In the genomic region with DNA sequence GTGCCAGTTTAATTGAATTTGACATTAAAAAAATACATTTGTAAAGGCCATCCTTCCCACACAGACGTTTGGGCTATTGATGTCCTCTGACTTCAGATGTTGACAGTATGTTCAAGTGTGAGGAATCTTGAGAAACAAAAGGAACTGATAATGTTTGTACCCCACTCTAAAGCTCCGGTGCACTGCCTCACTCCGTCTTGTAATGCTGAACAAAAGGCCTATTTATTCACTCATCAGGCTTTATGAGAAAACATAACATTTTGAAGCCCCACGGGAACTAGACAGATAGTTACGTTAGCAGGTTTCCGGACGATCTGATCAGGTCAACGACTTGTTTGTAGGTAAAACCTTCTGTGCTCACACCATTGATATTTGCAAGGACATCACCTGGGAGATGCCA, we compare ENCODE assay signal across 25 cellular contexts. TPM values are rescaled to one million over a fixed set of nuclear protein-coding genes. Genes with fewer than 3 reads are reported as not detected.
DNase-seq lines count a peak whose midpoint lies in the region; ATAC-seq, FAIRE-seq and TF ChIP-seq lines count a peak whose summit lies in the region.
"Had no signal": no experiment of that assay in that cellular context is flagged by ENCODE, and none has a peak within 500 bp of the region (broad histone marks: within the 10 kb centered on the region; RNA-seq: fewer than 3 reads in every experiment).

No MANE protein-coding gene starts in this region.

- TF ChIP-seq CTCF in PC-9 (conservative IDR thresholded peaks at IDR 0.05): no peak
- TF ChIP-seq CTCF in GM12878 (IDR thresholded peaks at IDR 0.05 in 2 of 3, conservative IDR thresholded peaks at IDR 0.05 in 1 of 3; ENCODE audit: control insufficient read depth in 2 of 3, extremely low read depth in 1 of 3, insufficient read depth in 1 of 3, low read depth in 3 of 3, low read length in 3 of 3): no peak

- H3K27ac ChIP-seq in PC-9: no peak overlapping the region
- no peak overlapping the region for H3K27ac ChIP-seq in GM12878 (ENCODE audit: control insufficient read depth, insufficient read depth)
- H3K27ac ChIP-seq: brain microvascular endothelial cell, epithelial cell of prostate, thoracic aorta had no signal

- no peaks in the 10 kb centered on the region for H3K9me2 ChIP-seq in PC-9 (ENCODE audit: insufficient read depth)

- no peak for FAIRE-seq in GM12878 (lab: Jason Lieb, UNC)
- FAIRE-seq: D721Med, frontal cortex had no signal

- TF ChIP-seq EP300 in GM12878 (IDR thresholded peaks at IDR 0.05; ENCODE audit: borderline replicate concordance in 1 of 2, control insufficient read depth in 1 of 2, low read depth in 2 of 2, low read length in 2 of 2): no peak

- intact Hi-C loops in PC-9 (cut with micrococcal nuclease; ENCODE audit: unreplicated experiment): no loop called here
- intact Hi-C loops in GM12878 (cut with micrococcal nuclease; ENCODE audit: unreplicated experiment): no loop called here
- intact Hi-C loops in posterior cingulate gyrus (cut with DNase I): no loop called here

- H3K27me3 Mint-ChIP-seq in activated naive CD4-positive, alpha-beta T cell treated with anti-CD3 and anti-CD28 coated beads, Interleukin-2, amount 10 ng/mL, durations not matched to agents 7 days and 5 days: no peaks in the 10 kb centered on the region
- no peaks in the 10 kb centered on the region for H3K27me3 Mint-ChIP-seq in stimulated activated naive B cell treated with anti-CD40 and anti-IgM and Interleukin-4, amounts not matched to agents 10 μg/mL and 1 μg/mL and 100 μg/mL, for 72 hours

- in situ Hi-C loops in GM12878 (cut with MboI): no loop called here

- H3K4me3 ChIP-seq in PC-9 (no peak overlapping the region), GM12878 (no peak overlapping the region)
- H3K4me3 ChIP-seq: smooth muscle cell, thoracic aorta had no signal

- H2AFZ ChIP-seq in PC-9 (peak overlapping the region; percentile 58; the same call in 1 of the 2 replicates), GM12878 (ENCODE audit: control insufficient read depth, low read depth, low read length) (no peak overlapping the region)

- H3K27me3 ChIP-seq in PC-9 (ENCODE audit: insufficient read depth, low read depth) (no peaks in the 10 kb centered on the region), GM12878 (replicated peaks in 1 of 2; ENCODE audit: control insufficient read depth in 2 of 2, insufficient read depth in 2 of 2, low read length in 1 of 2) (no peaks in the 10 kb centered on the region)
- H3K27me3 ChIP-seq: brain microvascular endothelial cell had no signal

- no peaks in the 10 kb centered on the region for H3K4me1 ChIP-seq in PC-9 (replicated peaks; ENCODE audit: insufficient read depth)
- H3K4me1 ChIP-seq in GM12878 (ENCODE audit: control insufficient read depth, insufficient read depth, low read length): peaks cover 10% of the 10 kb centered on the region

- ATAC-seq in GM12878 (no peak), esophagus mucosa (no peak)
- ATAC-seq in stimulated activated naive B cell treated with anti-CD40 and anti-IgM and Interleukin-4, amounts not matched to agents 10 μg/mL and 1 μg/mL and 100 μg/mL, for 72 hours (replicated peaks): no peak
- ATAC-seq: Panc1, SK-N-SH treated with all-trans-retinoic acid at 6 μM for 48 hours had no signal

- SMC1A ChIA-PET in GM12878 (lab: Charles Lee; ENCODE audit: uncharacterized antibody, unreplicated experiment): interaction anchor here (2.3 to 12.6 kb wide), 4 partner anchors 8 to 103 kb away, joined by 10 to 218 read pairs (median 35); a partner anchor contains a TSS

- H3K36me3 ChIP-seq in PC-9 (ENCODE audit: low read depth) (no peaks in the 10 kb centered on the region), GM12878 (ENCODE audit: control insufficient read depth in 2 of 2, insufficient read depth in 2 of 2, low read length in 1 of 2) (peaks cover 20 to 64% of the 10 kb centered on the region in 2 experiments)
- H3K36me3 ChIP-seq: brain microvascular endothelial cell, thoracic aorta had no signal

- no peak for TF ChIP-seq POLR2A in GM12878 (IDR thresholded peaks at IDR 0.05; ENCODE audit: low read depth, low read length)

- DNase-seq in activated naive CD4-positive, alpha-beta T cell treated with anti-CD3 and anti-CD28 coated beads, Interleukin-2, amount 10 ng/mL, durations not matched to agents 7 days and 5 days: no peak
- no peak for DNase-seq in activated naive CD4-positive, alpha-beta T cell treated with anti-CD3 and anti-CD28 coated beads, Interleukin-2, amount 50 U/mL, for 16 hours
- DNase-seq in PC-9 (no peak), GM12878 (ENCODE audit: low read depth, low spot score) (no peak), NCI-H2029 treated with DMSO at 0.1 percent for 48 hours (lab: John Stamatoyannopoulos, UW) (no peak), posterior cingulate gyrus (no peak)
- DNase-seq in stimulated activated naive B cell treated with anti-CD40 and anti-IgM and Interleukin-4, amounts not matched to agents 10 μg/mL and 1 μg/mL and 100 μg/mL, for 72 hours: no peak
- DNase-seq: activated CD4-positive, alpha-beta T cell treated with anti-CD3 and anti-CD28 coated beads, Interleukin-2, amount 50 U/mL, for 48 hours; brain microvascular endothelial cell; Karpas-422; mesenchymal stem cell; NCI-H1105 treated with DMSO at 0.1 percent for 48 hours; NCI-H82; nephron progenitor cell; stimulated activated CD8-positive, alpha-beta memory T cell treated with anti-CD3 and anti-CD28 coated beads, Interleukin-4, amount 100 ng/mL, for 48 hours had no signal

- peaks cover 99% of the 10 kb centered on the region for H3K36me3 Mint-ChIP-seq in activated naive CD4-positive, alpha-beta T cell treated with anti-CD3 and anti-CD28 coated beads, Interleukin-2, amount 10 ng/mL, durations not matched to agents 7 days and 5 days
- H3K36me3 Mint-ChIP-seq in stimulated activated naive B cell treated with anti-CD40 and anti-IgM and Interleukin-4, amounts not matched to agents 10 μg/mL and 1 μg/mL and 100 μg/mL, for 72 hours: peaks cover 76 to 86% of the 10 kb centered on the region in 2 donors

- H3K27ac Mint-ChIP-seq in activated naive CD4-positive, alpha-beta T cell treated with anti-CD3 and anti-CD28 coated beads, Interleukin-2, amount 10 ng/mL, durations not matched to agents 7 days and 5 days: peak overlapping the region; percentile 72
- peak overlapping the region; percentile 59 for H3K27ac Mint-ChIP-seq in stimulated activated naive B cell treated with anti-CD40 and anti-IgM and Interleukin-4, amounts not matched to agents 10 μg/mL and 1 μg/mL and 100 μg/mL, for 72 hours
- H3K27ac Mint-ChIP-seq: nephron progenitor cell had no signal

- H3K79me2 ChIP-seq in PC-9 (ENCODE audit: low read depth) (no peaks in the 10 kb centered on the region), GM12878 (ENCODE audit: control insufficient read depth, insufficient read depth, low read length) (peaks cover 68% of the 10 kb centered on the region)

- no peaks in the 10 kb centered on the region for H3K9me3 ChIP-seq in PC-9 (ENCODE audit: insufficient read depth, low read depth)
- H3K9me3 ChIP-seq in GM12878 (replicated peaks; ENCODE audit: control insufficient read depth, insufficient read depth, low read length): peaks cover 18% of the 10 kb centered on the region
- H3K9me3 ChIP-seq: thoracic aorta had no signal

- no peak for TF ChIP-seq RAD21 in GM12878 (IDR thresholded peaks at IDR 0.05; ENCODE audit: insufficient read depth, low read depth, low read length)

- RAD21 ChIA-PET in GM12878 (lab: Charles Lee; ENCODE audit: unreplicated experiment): interaction anchor here (1.7 to 2.4 kb wide), 2 partner anchors 10 to 11 kb away, joined by 6 to 12 read pairs; no protein-coding TSS in a partner anchor

- no peaks in the 10 kb centered on the region for H3F3A ChIP-seq in PC-9 (ENCODE audit: insufficient read depth, low read depth)

- H3K9me3 Mint-ChIP-seq in activated naive CD4-positive, alpha-beta T cell treated with anti-CD3 and anti-CD28 coated beads, Interleukin-2, amount 10 ng/mL, durations not matched to agents 7 days and 5 days: peaks cover 5% of the 10 kb centered on the region
- H3K9me3 Mint-ChIP-seq in stimulated activated naive B cell treated with anti-CD40 and anti-IgM and Interleukin-4, amounts not matched to agents 10 μg/mL and 1 μg/mL and 100 μg/mL, for 72 hours: no peaks in the 10 kb centered on the region

- H3K4me2 ChIP-seq in PC-9: no peak overlapping the region
- H3K4me2 ChIP-seq in GM12878 (ENCODE audit: control insufficient read depth, insufficient read depth): no peak overlapping the region
- H3K4me2 ChIP-seq: smooth muscle cell had no signal

- WGBS in GM12878 (ENCODE audit: insufficient coverage, insufficient replicate concordance, low lambda C conversion rate, missing lambda C conversion rate): 94% methylated on average over 8 of the region's 8 CpGs

- no peak overlapping the region for H3K9ac ChIP-seq in GM12878 (ENCODE audit: control insufficient read depth, insufficient read depth, low read length)

- H3K4me3 Mint-ChIP-seq in activated naive CD4-positive, alpha-beta T cell treated with anti-CD3 and anti-CD28 coated beads, Interleukin-2, amount 10 ng/mL, durations not matched to agents 7 days and 5 days: peak overlapping the region; percentile 74
- no peak overlapping the region for H3K4me3 Mint-ChIP-seq in stimulated activated naive B cell treated with anti-CD40 and anti-IgM and Interleukin-4, amounts not matched to agents 10 μg/mL and 1 μg/mL and 100 μg/mL, for 72 hours
- H3K4me3 Mint-ChIP-seq: nephron progenitor cell had no signal

- POLR2A ChIA-PET in PC-9 (lab: Charles Lee; ENCODE audit: unreplicated experiment): no interaction called here
- POLR2A ChIA-PET in GM12878 (lab: Charles Lee): interaction anchor here (2.6 to 5.7 kb wide), 2 partner anchors 9 to 11 kb away, joined by 8 to 62 read pairs; no protein-coding TSS in a partner anchor

- CTCF ChIA-PET in activated naive CD4-positive, alpha-beta T cell treated with anti-CD3 and anti-CD28 coated beads, Interleukin-2, amount 10 ng/mL, durations not matched to agents 7 days and 5 days (lab: Charles Lee): interaction anchor here (0.5 to 2.1 kb wide), 4 partner anchors 10 to 154 kb away, joined by 3 to 8 read pairs (median 4); no protein-coding TSS in a partner anchor
- CTCF ChIA-PET in PC-9 (lab: Charles Lee) (no interaction called here), GM12878 (lab: Yijun Ruan, JAX) (interaction anchor here (1.9 to 14.2 kb wide), 2 partner anchors 10 to 98 kb away, joined by 5 to 208 read pairs; a partner anchor contains a TSS)

- BruUV-seq in PC-9 (replicated peaks; lab: Mats Ljungman, UMichigan) (no TSS peak), GM12878 (replicated peaks; lab: Mats Ljungman, UMichigan) (no TSS peak)

- peaks cover 94% of the 10 kb centered on the region for H3K4me1 Mint-ChIP-seq in activated naive CD4-positive, alpha-beta T cell treated with anti-CD3 and anti-CD28 coated beads, Interleukin-2, amount 10 ng/mL, durations not matched to agents 7 days and 5 days
- H3K4me1 Mint-ChIP-seq in stimulated activated naive B cell treated with anti-CD40 and anti-IgM and Interleukin-4, amounts not matched to agents 10 μg/mL and 1 μg/mL and 100 μg/mL, for 72 hours: peaks cover 38 to 77% of the 10 kb centered on the region in 2 donors

- H4K20me1 ChIP-seq in PC-9 (ENCODE audit: insufficient read depth) (no peaks in the 10 kb centered on the region), GM12878 (ENCODE audit: control insufficient read depth, insufficient read depth) (no peaks in the 10 kb centered on the region; the same call in 1 of the 2 replicates)

RNA-seq across cellular contexts. Expression of a gene that starts 13.6 kb away (rescaled TPM):
- total RNA-seq in PC-9 (2021) (not detected in 2 replicates), GM12878 (2014; rRNA removed) (73.6 and 74.4 TPM in 2 replicates), GM12878 (2014; rRNA removed; fragmentation: Illumina TruSeq; extraction: Trizol) (94.2 and 97.1 TPM in 2 replicates), GM12878 (2021) (63.7 and 64.9 TPM in 2 replicates), esophagus mucosa (1.3 TPM)
- 245 and 264 TPM in 2 replicates for total RNA-seq in GM12878 (2013; cell fraction: nucleolus; rRNA removed)
- 86.9 TPM for polyA plus RNA-seq in GM12878 (2011; ENCODE audit: low read depth)
- polyA plus RNA-seq in GM12878 (2011; rRNA removed) (178 and 213 TPM in 2 replicates), GM12878 (2014; fragmentation: Illumina TruSeq; extraction: Trizol) (71.4 and 99.2 TPM in 2 replicates), GM12878 (2014; fragmentation: Nextera tagmentation; extraction: Ambion mirVana) (10 to 100 TPM; 71.6 to 75.4 TPM), GM12878 (2014; rRNA removed) (51.2 and 55.1 TPM in 2 replicates), GM12878 (2016; fragmentation: Nextera tagmentation; extraction: Ambion mirVana) (10 to 100 TPM; 73.2 to 76.5 TPM)
- polyA plus RNA-seq in GM12878 (2011; cell fraction: cytosol; rRNA removed): 88.3 and 124 TPM in 2 replicates
- polyA plus RNA-seq in GM12878 (2011; cell fraction: nucleus; rRNA removed): 57.7 and 73.8 TPM in 2 replicates
- polyA plus RNA-seq in GM12878 (2012): 92.3 and 147 TPM in 2 replicates
- 173 and 213 TPM in 2 replicates for polyA minus RNA-seq in GM12878 (2011; rRNA and poly(A)+ RNA removed)
- 103 TPM in 2 replicates for polyA minus RNA-seq in GM12878 (2011; cell fraction: cytosol; rRNA and poly(A)+ RNA removed)
- polyA minus RNA-seq in GM12878 (2011; cell fraction: nucleus; rRNA and poly(A)+ RNA removed): 449 and 546 TPM in 2 replicates
- total RNA-seq: G401, HT-29, smooth muscle cell had no signal
- polyA plus RNA-seq: smooth muscle cell had no signal

Comparison
In these comparisons a context has a peak if more than half of its experiments do, and no peak if none do; other contexts are left out.
1. RNA of a gene that starts 13.6 kb away (total RNA-seq): 63.7 to 264 TPM in GM12878; 1.3 TPM in esophagus mucosa (single experiment) and not detected in PC-9; every median in the first group is over 10 times any median in the second.